15 cellular contexts compared by ENCODE assay signal in genomic region chr13:40599722-40600121, GRCh38.
DNase-seq lines count a peak whose midpoint lies in the region; ATAC-seq and TF ChIP-seq lines count a peak whose summit lies in the region.
"Had no signal": no experiment of that assay in that cellular context is flagged by ENCODE, and none has a peak within 500 bp of the region (broad histone marks: within the 10 kb centered on the region; RNA-seq: fewer than 3 reads in every experiment).

No MANE protein-coding gene starts in this region.

- peaks cover 10% of the 10 kb centered on the region for H3K36me3 Mint-ChIP-seq in activated T-cell treated with anti-CD3 and anti-CD28 coated beads, Interleukin-2, amount 50 U/mL, for 4 hours (ENCODE audit: insufficient read depth)

- ATAC-seq in activated T-cell treated with anti-CD3 and anti-CD28 coated beads, Interleukin-2, amount 50 U/mL, for 4 hours = peak; percentile 41 to 45
- peak; percentile 65 for ATAC-seq in stimulated activated naive CD8-positive, alpha-beta T cell treated with anti-CD3 and anti-CD28 coated beads, Interleukin-15, amount 100 ng/mL, for 72 hours

- TF ChIP-seq POLR2A in esophagus muscularis mucosa (IDR thresholded peaks at IDR 0.05; ENCODE audit: low read depth) (no peak), stomach (IDR thresholded peaks at IDR 0.05) (no peak)

- H3K4me3 Mint-ChIP-seq in activated T-cell treated with anti-CD3 and anti-CD28 coated beads, Interleukin-2, amount 50 U/mL, for 4 hours = peak overlapping the region; percentile 63
- H3K4me3 Mint-ChIP-seq in stimulated activated naive CD8-positive, alpha-beta T cell treated with anti-CD3 and anti-CD28 coated beads, Interleukin-15, amount 100 ng/mL, for 72 hours = peak overlapping the region; percentile 74 to 84
- H3K4me3 Mint-ChIP-seq: nephron had no signal

- H3K27me3 ChIP-seq in SU-DHL-6 (ENCODE audit: low read length) (no peaks in the 10 kb centered on the region), esophagus muscularis mucosa (no peaks in the 10 kb centered on the region), stomach (no peaks in the 10 kb centered on the region)
- H3K27me3 ChIP-seq: cardiac muscle cell, tibial nerve had no signal

- peak overlapping the region; percentile 78 to 93 for H3K27ac Mint-ChIP-seq in stimulated activated naive CD8-positive, alpha-beta T cell treated with anti-CD3 and anti-CD28 coated beads, Interleukin-15, amount 100 ng/mL, for 72 hours
- H3K27ac Mint-ChIP-seq: nephron had no signal

- H3K9me3 Mint-ChIP-seq in activated T-cell treated with anti-CD3 and anti-CD28 coated beads, Interleukin-2, amount 50 U/mL, for 4 hours = no peaks in the 10 kb centered on the region
- no peaks in the 10 kb centered on the region for H3K9me3 Mint-ChIP-seq in stimulated activated naive CD8-positive, alpha-beta T cell treated with anti-CD3 and anti-CD28 coated beads, Interleukin-15, amount 100 ng/mL, for 72 hours
- H3K9me3 Mint-ChIP-seq: nephron had no signal

- no peak for TF ChIP-seq EP300 in esophagus muscularis mucosa (IDR thresholded peaks at IDR 0.05)
- TF ChIP-seq EP300 in stomach (IDR thresholded peaks at IDR 0.05) = no peak

- H3F3A ChIP-seq in SU-DHL-6 (ENCODE audit: insufficient read depth) = peaks cover 88% of the 10 kb centered on the region

- peaks cover 6% of the 10 kb centered on the region; the same call in 1 of the 2 replicates for H4K20me1 ChIP-seq in SU-DHL-6 (ENCODE audit: low read depth, low read length)

- H3K4me1 ChIP-seq in esophagus muscularis mucosa (peaks cover 49 to 88% (median 84%) of the 10 kb centered on the region in 4 donors), stomach (peaks cover 8 to 72% (median 42%) of the 10 kb centered on the region in 4 donors)

- H3K9me2 ChIP-seq in SU-DHL-6 (replicated peaks; ENCODE audit: insufficient read depth, low read length) = no peaks in the 10 kb centered on the region

- H3K79me2 ChIP-seq in SU-DHL-6 (ENCODE audit: insufficient read depth, low read length) = peaks cover 100% of the 10 kb centered on the region

- H3K9me3 ChIP-seq in SU-DHL-6 (ENCODE audit: insufficient read depth, low read length) (no peaks in the 10 kb centered on the region), esophagus muscularis mucosa (no peaks in the 10 kb centered on the region), stomach (no peaks in the 10 kb centered on the region)
- H3K9me3 ChIP-seq: tibial nerve had no signal

- peak overlapping the region; percentile 87 for H3K4me2 ChIP-seq in SU-DHL-6 (ENCODE audit: low read depth, low read length, poor library complexity, severe bottlenecking)

- H3K9ac ChIP-seq in SU-DHL-6 (ENCODE audit: low read length) = peak overlapping the region; percentile 41

- intact Hi-C loops in esophagus muscularis mucosa (cut with DNase I) (loop anchor here (5.0 kb wide), 1 partner anchor 38 kb away; no protein-coding TSS in a partner anchor), stomach (cut with DNase I; ENCODE audit: low total_unique reads) (no loop called here)

- no peak for DNase-seq in activated T-cell treated with anti-CD3 and anti-CD28 coated beads, Interleukin-2, amount 50 U/mL, for 4 hours
- no peak for DNase-seq in activated T-cell treated with anti-CD3 and anti-CD28 coated beads for 4 hours
- DNase-seq in esophagus muscularis mucosa (ENCODE audit: extremely low spot score) = peak; percentile 53
- DNase-seq in stimulated activated naive CD8-positive, alpha-beta T cell treated with anti-CD3 and anti-CD28 coated beads, Interleukin-15, amount 100 ng/mL, for 72 hours = no peak
- DNase-seq in NCI-H2171 treated with DMSO at 0.1 percent for 48 hours (lab: John Stamatoyannopoulos, UW) = no peak
- DNase-seq in stomach = no peak
- DNase-seq in germinal center (ENCODE audit: low spot score) = no peak
- DNase-seq: activated CD4-positive, alpha-beta T cell treated with anti-CD3 and anti-CD28 coated beads, Interleukin-2, amount 50 U/mL, for 4 hours; DMS153; NCI-H2081; NCI-H748 treated with DMSO at 0.1 percent for 48 hours had no signal

- H3K36me3 ChIP-seq in SU-DHL-6 (ENCODE audit: low read length) (no peaks in the 10 kb centered on the region), esophagus muscularis mucosa (no peaks in the 10 kb centered on the region), stomach (no peaks in the 10 kb centered on the region)
- H3K36me3 ChIP-seq: cardiac muscle cell had no signal

- H3K4me3 ChIP-seq in SU-DHL-6 (ENCODE audit: insufficient read depth, low read length, poor library complexity, severe bottlenecking) (peak overlapping the region; percentile 24), esophagus muscularis mucosa (no peak overlapping the region), stomach (no peak overlapping the region)
- H3K4me3 ChIP-seq: cardiac muscle cell, tibial nerve had no signal

- no peaks in the 10 kb centered on the region for H3K27me3 Mint-ChIP-seq in activated T-cell treated with anti-CD3 and anti-CD28 coated beads, Interleukin-2, amount 50 U/mL, for 4 hours (ENCODE audit: low read depth)
- H3K27me3 Mint-ChIP-seq in stimulated activated naive CD8-positive, alpha-beta T cell treated with anti-CD3 and anti-CD28 coated beads, Interleukin-15, amount 100 ng/mL, for 72 hours = no peaks in the 10 kb centered on the region

- 41% methylated on average over 2 of the region's 2 CpGs for WGBS in esophagus muscularis mucosa
- 35 to 89% (median 76%) methylated on average over 2 of the region's 2 CpGs for WGBS in stomach, 5 donors

- H3K4me1 Mint-ChIP-seq in activated T-cell treated with anti-CD3 and anti-CD28 coated beads, Interleukin-2, amount 50 U/mL, for 4 hours (ENCODE audit: low read depth) = peaks cover 93% of the 10 kb centered on the region
- H3K4me1 Mint-ChIP-seq in stimulated activated naive CD8-positive, alpha-beta T cell treated with anti-CD3 and anti-CD28 coated beads, Interleukin-15, amount 100 ng/mL, for 72 hours = peaks cover 88% of the 10 kb centered on the region

- peak overlapping the region; percentile 92 for H3K27ac ChIP-seq in SU-DHL-6 (ENCODE audit: low read depth, low read length)
- H3K27ac ChIP-seq in esophagus muscularis mucosa (replicated peaks in 1 of 4) = peak overlapping the region in 3 of 4 donors; percentile 42 to 73 (median 63)
- H3K27ac ChIP-seq in stomach = peak overlapping the region in 2 of 5 donors; percentile 6 to 72
- H3K27ac ChIP-seq: cardiac muscle cell, tibial nerve had no signal

- no peak overlapping the region for H2AFZ ChIP-seq in SU-DHL-6 (ENCODE audit: low read depth, low read length, severe bottlenecking)

- TF ChIP-seq CTCF in SU-DHL-6 (IDR thresholded peaks at IDR 0.05; ENCODE audit: insufficient read depth, low read length, poor library complexity, severe bottlenecking) (no peak), esophagus muscularis mucosa (IDR thresholded peaks at IDR 0.05) (no peak), stomach (IDR thresholded peaks at IDR 0.05) (no peak)
